8 cellular contexts compared by ENCODE assay signal in the genomic region with DNA sequence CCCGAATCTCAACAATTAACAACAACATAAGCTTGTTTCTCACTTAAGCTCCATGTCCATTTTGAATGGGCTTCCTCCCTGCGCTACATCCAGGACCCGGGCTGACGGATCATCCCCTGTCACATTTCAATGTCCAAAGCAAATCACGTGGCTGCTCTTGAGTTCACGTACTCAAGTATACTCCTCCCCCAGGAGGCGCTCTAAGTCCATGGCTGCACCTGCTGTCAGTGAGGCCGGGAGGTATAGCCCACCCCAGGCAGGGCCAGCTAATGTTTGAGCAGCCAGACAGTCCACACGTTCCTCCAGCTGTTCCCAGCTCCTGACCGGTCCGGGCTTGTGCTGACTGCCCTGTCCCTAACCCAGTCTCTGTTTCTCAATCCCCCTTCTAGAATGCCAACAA.
DNase-seq lines count a peak whose midpoint lies in the region; ATAC-seq and TF ChIP-seq lines count a peak whose summit lies in the region.

No MANE protein-coding gene starts in this region.

- no peaks in the 10 kb centered on the region for H3K36me3 Mint-ChIP-seq in stimulated activated naive B cell treated with anti-CD40 and anti-IgM and Interleukin-4, amounts not matched to agents 10 μg/mL and 1 μg/mL and 100 μg/mL, for 72 hours

- H3K27me3 ChIP-seq in tibial artery, result peaks cover 0 to 24% of the 10 kb centered on the region in 2 donors

- peaks cover 22 to 30% of the 10 kb centered on the region in 2 donors for H3K27me3 Mint-ChIP-seq in stimulated activated naive B cell treated with anti-CD40 and anti-IgM and Interleukin-4, amounts not matched to agents 10 μg/mL and 1 μg/mL and 100 μg/mL, for 72 hours

- H3K36me3 ChIP-seq in tibial artery, result no peaks in the 10 kb centered on the region

- peak; percentile 33 for DNase-seq in GM10266 (ENCODE audit: extremely low spot score)
- DNase-seq in HuH-7.5 (ENCODE audit: low spot score), result peak; percentile 13
- DNase-seq in fibroblast of villous mesenchyme (ENCODE audit: low read depth), result peak; percentile 4
- DNase-seq in stimulated activated naive B cell treated with anti-CD40 and anti-IgM and Interleukin-4, amounts not matched to agents 10 μg/mL and 1 μg/mL and 100 μg/mL, for 72 hours, result no peak
- DNase-seq in T1000 (lab: John Stamatoyannopoulos, UW), result no peak
- no peak for DNase-seq in tibial artery

- H3K27ac Mint-ChIP-seq in stimulated activated naive B cell treated with anti-CD40 and anti-IgM and Interleukin-4, amounts not matched to agents 10 μg/mL and 1 μg/mL and 100 μg/mL, for 72 hours, result no peak overlapping the region

- intact Hi-C loops in tibial artery (cut with DNase I; ENCODE audit: low total_unique reads), result no loop called here

- TF ChIP-seq CTCF in GM10266 (IDR thresholded peaks at IDR 0.05; ENCODE audit: control insufficient read depth, insufficient read depth, low read depth, missing control alignments), result peak; percentile 41
- peak; percentile 23 for TF ChIP-seq CTCF in fibroblast of villous mesenchyme (IDR thresholded peaks at IDR 0.05; ENCODE audit: insufficient read depth, low read depth, low read length)
- TF ChIP-seq CTCF in tibial artery (IDR thresholded peaks at IDR 0.05), result no peak

- no peak overlapping the region for H3K4me3 Mint-ChIP-seq in stimulated activated naive B cell treated with anti-CD40 and anti-IgM and Interleukin-4, amounts not matched to agents 10 μg/mL and 1 μg/mL and 100 μg/mL, for 72 hours

- no peaks in the 10 kb centered on the region for H3K9me3 ChIP-seq in tibial artery

- H3K4me1 Mint-ChIP-seq in stimulated activated naive B cell treated with anti-CD40 and anti-IgM and Interleukin-4, amounts not matched to agents 10 μg/mL and 1 μg/mL and 100 μg/mL, for 72 hours, result peaks cover 0 to 9% of the 10 kb centered on the region in 2 donors

- H3K27ac ChIP-seq in tibial artery, result no peak overlapping the region

- H3K9me3 Mint-ChIP-seq in stimulated activated naive B cell treated with anti-CD40 and anti-IgM and Interleukin-4, amounts not matched to agents 10 μg/mL and 1 μg/mL and 100 μg/mL, for 72 hours, result peaks cover 0 to 3% of the 10 kb centered on the region in 2 donors

- ATAC-seq in SK-N-SH treated with all-trans-retinoic acid at 6 μM for 48 hours (peak; percentile 71), HG03175 (IDR thresholded peaks at IDR 0.05; ENCODE audit: unreplicated experiment) (no peak)
- peak; percentile 45 to 65 for ATAC-seq in stimulated activated naive B cell treated with anti-CD40 and anti-IgM and Interleukin-4, amounts not matched to agents 10 μg/mL and 1 μg/mL and 100 μg/mL, for 72 hours (replicated peaks)

- no peak overlapping the region for H3K4me3 ChIP-seq in fibroblast of villous mesenchyme (ENCODE audit: low read depth, low read length)
- no peak overlapping the region for H3K4me3 ChIP-seq in tibial artery

- H3K4me1 ChIP-seq in tibial artery, result no peaks in the 10 kb centered on the region

TF ChIP-seq in SK-N-SH treated with all-trans-retinoic acid at 6 μM for 48 hours, 23 proteins besides CTCF, POLR2A, EP300 and RAD21:
- TF ChIP-seq ZFP30 (CRISPR knock-in tag; IDR thresholded peaks at IDR 0.05), result no peak
- TF ChIP-seq TCF4 (CRISPR knock-in tag; IDR thresholded peaks at IDR 0.05; ENCODE audit: borderline replicate concordance), result no peak
- no peak for TF ChIP-seq OSR1 (CRISPR knock-in tag; IDR thresholded peaks at IDR 0.05)
- no peak for TF ChIP-seq ZNF70 (CRISPR knock-in tag; IDR thresholded peaks at IDR 0.05)
- no peak for TF ChIP-seq RARB (CRISPR knock-in tag; IDR thresholded peaks at IDR 0.05)
- no peak for TF ChIP-seq PPARA (CRISPR knock-in tag; IDR thresholded peaks at IDR 0.05; ENCODE audit: borderline replicate concordance)
- TF ChIP-seq CSDC2 (CRISPR knock-in tag; IDR thresholded peaks at IDR 0.05), result no peak
- no peak for TF ChIP-seq ZFP3 (CRISPR knock-in tag; IDR thresholded peaks at IDR 0.05)
- no peak for TF ChIP-seq ISL1 (CRISPR knock-in tag; IDR thresholded peaks at IDR 0.05)
- no peak for TF ChIP-seq ZNF565 (CRISPR knock-in tag; conservative IDR thresholded peaks at IDR 0.05; ENCODE audit: low read depth)
- TF ChIP-seq ZNF8 (CRISPR knock-in tag; IDR thresholded peaks at IDR 0.05), result no peak
- TF ChIP-seq, protein P1, sequence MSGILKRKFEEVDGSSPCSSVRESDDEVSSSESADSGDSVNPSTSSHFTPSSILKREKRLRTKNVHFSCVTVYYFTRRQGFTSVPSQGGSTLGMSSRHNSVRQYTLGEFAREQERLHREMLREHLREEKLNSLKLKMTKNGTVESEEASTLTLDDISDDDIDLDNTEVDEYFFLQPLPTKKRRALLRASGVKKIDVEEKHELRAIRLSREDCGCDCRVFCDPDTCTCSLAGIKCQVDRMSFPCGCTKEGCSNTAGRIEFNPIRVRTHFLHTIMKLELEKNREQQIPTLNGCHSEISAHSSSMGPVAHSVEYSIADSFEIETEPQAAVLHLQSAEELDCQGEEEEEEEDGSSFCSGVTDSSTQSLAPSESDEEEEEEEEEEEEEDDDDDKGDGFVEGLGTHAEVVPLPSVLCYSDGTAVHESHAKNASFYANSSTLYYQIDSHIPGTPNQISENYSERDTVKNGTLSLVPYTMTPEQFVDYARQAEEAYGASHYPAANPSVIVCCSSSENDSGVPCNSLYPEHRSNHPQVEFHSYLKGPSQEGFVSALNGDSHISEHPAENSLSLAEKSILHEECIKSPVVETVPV (CRISPR knock-in tag; IDR thresholded peaks at IDR 0.05), result no peak
- TF ChIP-seq BACH2 (CRISPR knock-in tag; IDR thresholded peaks at IDR 0.05; ENCODE audit: borderline replicate concordance), result no peak
- no peak for TF ChIP-seq ARNTL (CRISPR knock-in tag; IDR thresholded peaks at IDR 0.05; ENCODE audit: borderline replicate concordance, low read depth)

Comparison
In these comparisons a context has a peak if more than half of its experiments do, and no peak if none do; other contexts are left out.
1. DNase-seq: peak in GM10266 (single experiment), HuH-7.5 (single experiment) and fibroblast of villous mesenchyme (single experiment); none in stimulated activated naive B cell treated with anti-CD40 and anti-IgM and Interleukin-4, amounts not matched to agents 10 μg/mL and 1 μg/mL and 100 μg/mL, for 72 hours (single experiment), T1000 (single experiment) and tibial artery (0 of 2).
2. CTCF ChIP-seq: peak in GM10266 (single experiment) and fibroblast of villous mesenchyme (single experiment); none in tibial artery (0 of 2).